ENCODE assay signal across 21 cellular contexts in genomic region chr18:45007531-45007930, GRCh38.
DNase-seq lines count a peak whose midpoint lies in the region; ATAC-seq and TF ChIP-seq lines count a peak whose summit lies in the region.
"Had no signal": no experiment of that assay in that cellular context is flagged by ENCODE, and none has a peak within 500 bp of the region (broad histone marks: within the 10 kb centered on the region; RNA-seq: fewer than 3 reads in every experiment).

No MANE protein-coding gene starts in this region.

- H3K4me1 Mint-ChIP-seq in naive thymus-derived CD4-positive, alpha-beta T cell = peaks cover 8 to 23% (median 17%) of the 10 kb centered on the region in 7 donors

- TF ChIP-seq CTCF in IMR-90 (conservative IDR thresholded peaks at IDR 0.05; ENCODE audit: low read depth, low read length) (no peak), fibroblast of the aortic adventitia (IDR thresholded peaks at IDR 0.05; ENCODE audit: insufficient read depth, low read length) (no peak)

- no peaks in the 10 kb centered on the region for H3K27me3 ChIP-seq in IMR-90 (ENCODE audit: control insufficient read depth, insufficient read depth, low read length)
- H3K27me3 ChIP-seq in naive thymus-derived CD4-positive, alpha-beta T cell (ENCODE audit: control insufficient read depth in 2 of 2, insufficient read depth in 2 of 2, low read length in 2 of 2) = no peaks in the 10 kb centered on the region

- TF ChIP-seq RAD21 in IMR-90 (IDR thresholded peaks at IDR 0.05; ENCODE audit: low read length) = no peak

- no peak overlapping the region for H2BK20ac ChIP-seq in IMR-90 (ENCODE audit: low read depth, low read length)

- no peaks in the 10 kb centered on the region for H3K36me3 ChIP-seq in IMR-90 (ENCODE audit: control insufficient read depth, insufficient read depth, low read length)
- no peaks in the 10 kb centered on the region for H3K36me3 ChIP-seq in naive thymus-derived CD4-positive, alpha-beta T cell (ENCODE audit: control insufficient read depth in 2 of 3, insufficient read depth in 3 of 3, low read length in 3 of 3)
- H3K36me3 ChIP-seq: HAP-1 had no signal

- ATAC-seq in IMR-90 (ENCODE audit: low read depth) = no peak
- no peak for ATAC-seq in naive thymus-derived CD4-positive, alpha-beta T cell
- ATAC-seq: Panc1 had no signal

- no peak overlapping the region for H3K18ac ChIP-seq in IMR-90 (ENCODE audit: low read depth, low read length)

- no peak overlapping the region for H3K27ac ChIP-seq in IMR-90 (ENCODE audit: insufficient read depth, low read length)
- H3K27ac ChIP-seq in naive thymus-derived CD4-positive, alpha-beta T cell (ENCODE audit: low read depth, low read length) = no peak overlapping the region
- H3K27ac ChIP-seq: HL-60, KMS-11 had no signal

- H2AK9ac ChIP-seq in IMR-90 (replicated peaks; ENCODE audit: low read depth, low read length, poor library complexity) = no peak overlapping the region

- in situ Hi-C loops in IMR-90 (cut with MboI; ENCODE audit: low sequenced_read_pairs) = no loop called here

- no peaks in the 10 kb centered on the region for H3K36me3 Mint-ChIP-seq in naive thymus-derived CD4-positive, alpha-beta T cell
- H3K36me3 Mint-ChIP-seq: CD14-positive monocyte had no signal

- no peak overlapping the region for H2BK120ac ChIP-seq in IMR-90 (ENCODE audit: low read depth, low read length)

- H2BK5ac ChIP-seq in IMR-90 (ENCODE audit: low read depth, low read length, poor library complexity, severe bottlenecking) = no peak overlapping the region

- no peak overlapping the region for H2AK5ac ChIP-seq in IMR-90 (ENCODE audit: low read depth, low read length)

- H3K4me3 ChIP-seq in IMR-90 (ENCODE audit: insufficient read depth, low read depth, low read length) (no peak overlapping the region), fibroblast of the aortic adventitia (ENCODE audit: low read depth, low read length) (no peak overlapping the region)
- H3K4me3 ChIP-seq in naive thymus-derived CD4-positive, alpha-beta T cell (ENCODE audit: low read length) = no peak overlapping the region
- H3K4me3 ChIP-seq: HAP-1 had no signal

- H3K9ac ChIP-seq in IMR-90 (ENCODE audit: low read depth, low read length) = no peak overlapping the region
- H3K9ac ChIP-seq: KMS-11 had no signal

- peak; percentile 63 for DNase-seq in EH (ENCODE audit: low read depth)
- peak; percentile 31 for DNase-seq in IMR-90
- DNase-seq in fibroblast of the aortic adventitia (ENCODE audit: low read depth) = peak; percentile 42
- DNase-seq in activated CD4-positive, CD25-positive, alpha-beta regulatory T cell treated with anti-CD3 and anti-CD28 coated beads, Interleukin-2, amount 50 U/mL, for 72 hours = no peak
- no peak for DNase-seq in naive thymus-derived CD4-positive, alpha-beta T cell
- DNase-seq in COLO668 (lab: John Stamatoyannopoulos, UW; ENCODE audit: unreplicated experiment) = no peak
- DNase-seq in dermis blood vessel endothelial cell = no peak
- DNase-seq: AML-193, DMS79, MV-4-11, NCI-H1694, NCI-H2081, NCI-H2171, NCI-H345, NCI-H524, NCI-H774 had no signal

- no peak overlapping the region for H3K14ac ChIP-seq in IMR-90 (replicated peaks; ENCODE audit: low read depth, low read length)

- H4K91ac ChIP-seq in IMR-90 (ENCODE audit: insufficient read depth, low read depth, low read length) = no peak overlapping the region

- H3K4me2 ChIP-seq in IMR-90 (ENCODE audit: low read depth, low read length) = no peak overlapping the region
- H3K4me2 ChIP-seq: KMS-11 had no signal

- dilution Hi-C loops in IMR-90 (cut with HindIII; ENCODE audit: low sequenced_read_pairs, unreplicated experiment) = no loop called here

- peak overlapping the region; percentile 25; the same call in 1 of the 2 replicates for H3K4ac ChIP-seq in IMR-90 (ENCODE audit: low read depth, low read length)

- H3K56ac ChIP-seq in IMR-90 (ENCODE audit: extremely low read depth, insufficient read depth, low read length) = no peak overlapping the region

- no peak overlapping the region for H3K4me3 Mint-ChIP-seq in naive thymus-derived CD4-positive, alpha-beta T cell
- H3K4me3 Mint-ChIP-seq: CD14-positive monocyte had no signal

- peaks cover 2% of the 10 kb centered on the region; the same call in 1 of the 2 replicates for H3K4me1 ChIP-seq in IMR-90 (ENCODE audit: control insufficient read depth, insufficient read depth, low read length)
- H3K4me1 ChIP-seq in naive thymus-derived CD4-positive, alpha-beta T cell (ENCODE audit: control insufficient read depth in 2 of 2, insufficient read depth in 2 of 2, low read length in 2 of 2) = no peaks in the 10 kb centered on the region
- H3K4me1 ChIP-seq: HAP-1 had no signal

- H2AFZ ChIP-seq in IMR-90 (replicated peaks; ENCODE audit: low read length, poor library complexity) = no peak overlapping the region

- H4K8ac ChIP-seq in IMR-90 (ENCODE audit: low read depth in 2 of 2, low read length in 2 of 2) = 0 out of 4 replicates have a peak overlapping the region, but pooled peaks of 1 of the 2 experiments have one; percentile 8

- no peak for TF ChIP-seq POLR2A in IMR-90 (IDR thresholded peaks at IDR 0.05; ENCODE audit: low read depth, low read length)

- no peaks in the 10 kb centered on the region for H3K9me3 ChIP-seq in IMR-90 (ENCODE audit: control insufficient read depth, insufficient read depth, low read length)
- H3K9me3 ChIP-seq in naive thymus-derived CD4-positive, alpha-beta T cell (ENCODE audit: control insufficient read depth in 2 of 3, low read length in 3 of 3) = no peaks in the 10 kb centered on the region
- H3K9me3 ChIP-seq: HAP-1 had no signal

- intact Hi-C loops in IMR-90 (cut with micrococcal nuclease) = no loop called here
- intact Hi-C loops in naive thymus-derived CD4-positive, alpha-beta T cell (cut with micrococcal nuclease) = no loop called here

- H3K79me1 ChIP-seq in IMR-90 (ENCODE audit: low read depth in 1 of 2, low read length in 2 of 2) = no peaks in the 10 kb centered on the region

- H3K9me1 ChIP-seq in IMR-90 (ENCODE audit: insufficient read depth, low read length) = peaks cover 3% of the 10 kb centered on the region; the same call in 1 of the 2 replicates

- no TSS peak for BruUV-seq in IMR-90 (replicated peaks; lab: Mats Ljungman, UMichigan)

- H3K27me3 Mint-ChIP-seq in naive thymus-derived CD4-positive, alpha-beta T cell = no peaks in the 10 kb centered on the region

- no peak overlapping the region for H3K27ac Mint-ChIP-seq in naive thymus-derived CD4-positive, alpha-beta T cell

- H3K23ac ChIP-seq in IMR-90 (ENCODE audit: low read depth, low read length) = no peak overlapping the region

- H2BK15ac ChIP-seq in IMR-90 (ENCODE audit: low read depth, low read length) = no peak overlapping the region; the same call in 2 of the 3 replicates

- no peaks in the 10 kb centered on the region for H4K20me1 ChIP-seq in IMR-90 (ENCODE audit: insufficient read depth, low read length)

- H3K9me3 Mint-ChIP-seq in naive thymus-derived CD4-positive, alpha-beta T cell = no peaks in the 10 kb centered on the region

- H4K5ac ChIP-seq in IMR-90 (ENCODE audit: low read depth, low read length) = no peak overlapping the region

- CTCF ChIA-PET in IMR-90 (lab: Yijun Ruan, JAX) = interaction anchor here (1.5 kb wide), 1 partner anchor 19 kb away, joined by 3 read pairs; no protein-coding TSS in a partner anchor
- CTCF ChIA-PET in naive thymus-derived CD4-positive, alpha-beta T cell (lab: Charles Lee) = no interaction called here

- no CpG with 5 or more reads among the region's 2 CpGs for WGBS in IMR-90 (ENCODE audit: extremely low coverage in 2 of 2, insufficient read length in 1 of 2), 2 experiments

- POLR2A ChIA-PET in IMR-90 (lab: Charles Lee; ENCODE audit: unreplicated experiment) = no interaction called here
- POLR2A ChIA-PET in naive thymus-derived CD4-positive, alpha-beta T cell (lab: Charles Lee) = no interaction called here

TF ChIP-seq in IMR-90, 13 proteins besides CTCF, POLR2A, EP300 and RAD21:
- TF ChIP-seq MAZ (IDR thresholded peaks at IDR 0.05; ENCODE audit: borderline replicate concordance, low read depth, low read length) = no peak
- no peak for TF ChIP-seq ELK1 (IDR thresholded peaks at IDR 0.05; ENCODE audit: borderline replicate concordance, low read depth, low read length)
- TF ChIP-seq MXI1 (IDR thresholded peaks at IDR 0.05; ENCODE audit: borderline replicate concordance, low read depth, low read length) = no peak
- no peak for TF ChIP-seq RFX5 (IDR thresholded peaks at IDR 0.05; ENCODE audit: low read depth, low read length)
- no peak for TF ChIP-seq CHD1 (IDR thresholded peaks at IDR 0.05; ENCODE audit: low read depth, low read length)
- TF ChIP-seq USF2 (IDR thresholded peaks at IDR 0.05; ENCODE audit: low read depth, low read length) = no peak
- no peak for TF ChIP-seq MAFK (IDR thresholded peaks at IDR 0.05; ENCODE audit: low read depth, low read length)
- no peak for TF ChIP-seq FOS (IDR thresholded peaks at IDR 0.05; ENCODE audit: low read depth, low read length)
- no peak for TF ChIP-seq SMC3 (IDR thresholded peaks at IDR 0.05; ENCODE audit: low read depth, low read length)
- no peak for TF ChIP-seq BHLHE40 (IDR thresholded peaks at IDR 0.05; ENCODE audit: low read depth, low read length)
- TF ChIP-seq CEBPB (IDR thresholded peaks at IDR 0.05; ENCODE audit: low read depth, low read length) = no peak
- TF ChIP-seq NFE2L2 (IDR thresholded peaks at IDR 0.05; ENCODE audit: low read depth, low read length) = no peak
- no peak for TF ChIP-seq RCOR1 (IDR thresholded peaks at IDR 0.05; ENCODE audit: insufficient replicate concordance, low read length)

Comparison
In these comparisons a context has a peak if more than half of its experiments do, and no peak if none do; other contexts are left out.
1. DNase-seq: peak in EH (single experiment), IMR-90 (single experiment) and fibroblast of the aortic adventitia (single experiment); none in activated CD4-positive, CD25-positive, alpha-beta regulatory T cell treated with anti-CD3 and anti-CD28 coated beads, Interleukin-2, amount 50 U/mL, for 72 hours (single experiment), naive thymus-derived CD4-positive, alpha-beta T cell (0 of 9), COLO668 (single experiment) and dermis blood vessel endothelial cell (single experiment).